In genomic region chr6:87904041-87904440, GRCh38 we compare ENCODE assay signal across 30 cellular contexts.
DNase-seq lines count a peak whose midpoint lies in the region; ATAC-seq, FAIRE-seq and TF ChIP-seq lines count a peak whose summit lies in the region.
"Had no signal": no experiment of that assay in that cellular context is flagged by ENCODE, and none has a peak within 500 bp of the region (broad histone marks: within the 10 kb centered on the region; RNA-seq: fewer than 3 reads in every experiment).

No MANE protein-coding gene starts in this region.

- H3K36me3 ChIP-seq in neural cell (ENCODE audit: insufficient read depth, low read length) = no peaks in the 10 kb centered on the region
- H3K36me3 ChIP-seq: BLaER1, esophagus squamous epithelium, gastroesophageal sphincter, HAP-1 had no signal

- peaks cover 13% of the 10 kb centered on the region for H3F3A ChIP-seq in neural cell (ENCODE audit: insufficient read depth, low read length, poor library complexity, severe bottlenecking)

- DNase-seq in GM12892 (ENCODE audit: insufficient read length) (no peak), NCI-H2227 (lab: John Stamatoyannopoulos, UW; ENCODE audit: unreplicated experiment) (peak; percentile 3), glutamatergic neuron (no peak), right cardiac atrium (no peak), frontal cortex (ENCODE audit: low spot score in 2 of 2) (no peak)
- DNase-seq in effector CD4-positive, alpha-beta T cell = no peak
- DNase-seq: ACHN; activated CD4-positive, alpha-beta T cell treated with anti-CD3 and anti-CD28 coated beads, Interleukin-2, amount 50 U/mL, for 48 hours; activated CD4-positive, CD25-positive, alpha-beta regulatory T cell; activated effector memory CD4-positive, alpha-beta T cell treated with Interleukin-2 at 50 U/mL for 16 hours; activated naive CD8-positive, alpha-beta T cell treated with anti-CD3 and anti-CD28 coated beads, Interleukin-2, amount 50 U/mL, for 24 hours; body of pancreas; COR-L47; DMS79 treated with DMSO at 0.1 percent for 48 hours; effector memory CD8-positive, alpha-beta T cell; esophagus squamous epithelium; KG1; left colon; midbrain; natural killer cell; NCI-H1105; NCI-H2081; NCI-H510A treated with DMSO at 0.1 percent for 48 hours had no signal

- TF ChIP-seq POLR2A in GM12892 (IDR thresholded peaks at IDR 0.05; ENCODE audit: low read depth, low read length) = no peak

- H3K9me2 ChIP-seq in neural cell (ENCODE audit: insufficient read depth, low read length) = no peaks in the 10 kb centered on the region

- TF ChIP-seq CTCF in glutamatergic neuron (IDR thresholded peaks at IDR 0.05; ENCODE audit: partially characterized antibody, unreplicated experiment) (no peak), neural cell (IDR thresholded peaks at IDR 0.05; ENCODE audit: poor library complexity, severe bottlenecking) (no peak)

- no peaks in the 10 kb centered on the region for H3K27me3 ChIP-seq in neural cell (ENCODE audit: insufficient read depth, low read depth, low read length)
- H3K27me3 ChIP-seq in right cardiac atrium (ENCODE audit: control insufficient read depth, insufficient read depth) = no peaks in the 10 kb centered on the region
- H3K27me3 ChIP-seq: BLaER1, body of pancreas, esophagus squamous epithelium, gastroesophageal sphincter had no signal

- H3K9me3 ChIP-seq in neural cell (ENCODE audit: low read length) (no peaks in the 10 kb centered on the region), right cardiac atrium (ENCODE audit: control insufficient read depth, low read length) (no peaks in the 10 kb centered on the region)
- H3K9me3 ChIP-seq: BLaER1, body of pancreas, esophagus squamous epithelium, gastroesophageal sphincter, HAP-1 had no signal

- no peak overlapping the region for H3K4me2 ChIP-seq in neural cell (ENCODE audit: low read length)
- H3K4me2 ChIP-seq: BLaER1 had no signal

- H3K36me3 Mint-ChIP-seq in glutamatergic neuron (ENCODE audit: unreplicated experiment) = no peaks in the 10 kb centered on the region
- H3K36me3 Mint-ChIP-seq: natural killer cell had no signal

- H2AFZ ChIP-seq in neural cell (ENCODE audit: low read depth, low read length) = no peak overlapping the region

- TF ChIP-seq RAD21 in neural cell (conservative IDR thresholded peaks at IDR 0.05) = no peak

- peaks cover 9% of the 10 kb centered on the region for H3K9me3 Mint-ChIP-seq in glutamatergic neuron (ENCODE audit: unreplicated experiment)
- H3K9me3 Mint-ChIP-seq: activated naive CD8-positive, alpha-beta T cell treated with anti-CD3 and anti-CD28 coated beads, Interleukin-2, amount 50 U/mL, for 24 hours; effector memory CD8-positive, alpha-beta T cell; natural killer cell had no signal

- H3K27ac Mint-ChIP-seq in glutamatergic neuron (ENCODE audit: unreplicated experiment) = peak overlapping the region; percentile 81
- H3K27ac Mint-ChIP-seq: activated naive CD8-positive, alpha-beta T cell treated with anti-CD3 and anti-CD28 coated beads, Interleukin-2, amount 50 U/mL, for 24 hours; effector memory CD8-positive, alpha-beta T cell; natural killer cell had no signal

- H3K27ac ChIP-seq in neural cell (ENCODE audit: low read length) (peak overlapping the region; percentile 1), right cardiac atrium (ENCODE audit: low read length) (no peak overlapping the region)
- H3K27ac ChIP-seq: BLaER1, body of pancreas, esophagus squamous epithelium, gastroesophageal sphincter had no signal

- FAIRE-seq in GM12892 (lab: Jason Lieb, UNC) = peak; percentile 81
- no peak for FAIRE-seq in frontal cortex (lab: Jason Lieb, UNC)
- FAIRE-seq: urothelium cell line had no signal

- H3K4me3 Mint-ChIP-seq in glutamatergic neuron (ENCODE audit: unreplicated experiment) = peak overlapping the region; percentile 61
- H3K4me3 Mint-ChIP-seq: activated naive CD8-positive, alpha-beta T cell treated with anti-CD3 and anti-CD28 coated beads, Interleukin-2, amount 50 U/mL, for 24 hours; effector memory CD8-positive, alpha-beta T cell; natural killer cell had no signal

- H3K4me3 ChIP-seq in neural cell (ENCODE audit: low read length) = no peak overlapping the region
- no peak overlapping the region for H3K4me3 ChIP-seq in right cardiac atrium (ENCODE audit: low read length)
- H3K4me3 ChIP-seq: BLaER1, body of pancreas, esophagus squamous epithelium, gastroesophageal sphincter, HAP-1 had no signal

- H3K4me1 Mint-ChIP-seq in glutamatergic neuron (ENCODE audit: low read depth, unreplicated experiment) = peaks cover 47% of the 10 kb centered on the region

- TF ChIP-seq EP300 in neural cell (conservative IDR thresholded peaks at IDR 0.05; ENCODE audit: poor library complexity, severe bottlenecking) = no peak

- no peaks in the 10 kb centered on the region for H3K79me2 ChIP-seq in neural cell (replicated peaks; ENCODE audit: insufficient read depth, low read length)

- no peaks in the 10 kb centered on the region for H4K20me1 ChIP-seq in neural cell (ENCODE audit: insufficient read depth)
- H4K20me1 ChIP-seq: BLaER1 had no signal

- intact Hi-C loops in right cardiac atrium (cut with DNase I) = no loop called here

- H3K27me3 Mint-ChIP-seq in glutamatergic neuron (ENCODE audit: unreplicated experiment) = no peaks in the 10 kb centered on the region

- H3K9ac ChIP-seq in neural cell (ENCODE audit: low read length) = no peak overlapping the region
- H3K9ac ChIP-seq: BLaER1 had no signal

- H3K4me1 ChIP-seq in right cardiac atrium (ENCODE audit: control insufficient read depth, insufficient read depth, low read length) = no peaks in the 10 kb centered on the region
- H3K4me1 ChIP-seq: body of pancreas, gastroesophageal sphincter had no signal

- ATAC-seq in right cardiac atrium (no peak), HG03442 (IDR thresholded peaks at IDR 0.05; ENCODE audit: unreplicated experiment) (no peak)
- ATAC-seq: activated naive CD8-positive, alpha-beta T cell treated with anti-CD3 and anti-CD28 coated beads, Interleukin-2, amount 50 U/mL, for 24 hours; body of pancreas; effector memory CD8-positive, alpha-beta T cell; gastroesophageal sphincter; left colon; natural killer cell; SK-N-SH treated with all-trans-retinoic acid at 6 μM for 48 hours had no signal

TF ChIP-seq in neural cell, 6 proteins besides CTCF, POLR2A, EP300 and RAD21:
- no peak for TF ChIP-seq POLR2AphosphoS5 (IDR thresholded peaks at IDR 0.05)
- no peak for TF ChIP-seq TAF1 (IDR thresholded peaks at IDR 0.05; ENCODE audit: low read depth)
- no peak for TF ChIP-seq REST (IDR thresholded peaks at IDR 0.05; ENCODE audit: borderline replicate concordance)
- TF ChIP-seq MXI1 (conservative IDR thresholded peaks at IDR 0.05; ENCODE audit: poor library complexity, severe bottlenecking) = no peak
- no peak for TF ChIP-seq EZH2 (IDR thresholded peaks at IDR 0.05; ENCODE audit: borderline replicate concordance, insufficient read depth, low read length, poor library complexity, severe bottlenecking)
- no peak for TF ChIP-seq SMC3 (conservative IDR thresholded peaks at IDR 0.05; ENCODE audit: poor library complexity)
